In the genomic region with DNA sequence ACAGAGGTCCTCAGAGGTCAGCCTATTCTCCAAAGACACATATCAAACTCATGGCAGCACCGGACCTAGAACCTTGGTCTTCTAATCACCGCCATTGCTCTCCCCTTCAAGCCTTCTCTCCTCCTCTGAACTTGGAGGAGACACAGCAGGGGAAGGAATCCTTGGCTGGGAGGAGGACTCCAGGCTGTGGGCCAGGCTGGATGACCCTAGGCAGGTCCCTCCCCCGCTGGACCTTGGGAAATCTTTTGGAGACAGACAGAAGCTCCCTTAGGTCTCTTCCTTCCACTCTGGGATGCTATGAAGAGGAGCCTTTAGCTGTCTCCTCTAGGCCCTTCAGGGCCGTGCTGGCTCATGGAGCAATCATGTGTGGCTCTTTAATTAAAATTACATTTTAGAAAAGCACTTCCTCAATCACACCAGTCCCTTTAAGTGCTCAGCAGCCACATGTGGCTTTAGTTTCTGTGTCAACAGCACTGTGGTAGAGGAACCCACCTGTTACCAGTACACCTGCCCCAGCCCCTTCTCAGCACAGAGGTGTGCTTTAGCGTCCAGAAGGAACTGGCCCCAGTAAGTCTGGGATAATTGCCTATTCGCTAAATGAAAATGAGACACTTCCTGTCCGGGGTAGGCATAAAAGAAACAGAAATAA, we compare ENCODE assay signal across 12 cellular contexts.
DNase-seq lines count a peak whose midpoint lies in the region; ATAC-seq and TF ChIP-seq lines count a peak whose summit lies in the region.
"Had no signal": no experiment of that assay in that cellular context is flagged by ENCODE, and none has a peak within 500 bp of the region (broad histone marks: within the 10 kb centered on the region; RNA-seq: fewer than 3 reads in every experiment).

No MANE protein-coding gene starts in this region.

- no peaks in the 10 kb centered on the region for H4K20me1 ChIP-seq in osteoblast (ENCODE audit: insufficient read depth, low read length)

- H3K4me1 ChIP-seq in osteoblast (ENCODE audit: insufficient read depth, low read length) = no peaks in the 10 kb centered on the region
- peaks cover 16 to 52% (median 34%) of the 10 kb centered on the region in 4 donors for H3K4me1 ChIP-seq in esophagus muscularis mucosa
- H3K4me1 ChIP-seq: parathyroid adenoma had no signal

- no peak overlapping the region for H2AFZ ChIP-seq in osteoblast (ENCODE audit: low read length)
- H2AFZ ChIP-seq: parathyroid adenoma had no signal

- H3K36me3 ChIP-seq in osteoblast (ENCODE audit: insufficient read depth, low read length) (no peaks in the 10 kb centered on the region), esophagus muscularis mucosa (peaks cover 10 to 66% (median 36%) of the 10 kb centered on the region in 4 donors)

- ATAC-seq in GM21390 (IDR thresholded peaks at IDR 0.05; ENCODE audit: unreplicated experiment) (peak; percentile 45), left cardiac atrium (peak; percentile 25 to 55), HG03457 (IDR thresholded peaks at IDR 0.05; ENCODE audit: unreplicated experiment) (no peak)
- ATAC-seq: Panc1 had no signal

- no peaks in the 10 kb centered on the region for H3K79me2 ChIP-seq in osteoblast (ENCODE audit: insufficient read depth, low read length)
- H3K79me2 ChIP-seq: parathyroid adenoma had no signal

- no peak for TF ChIP-seq POLR2A in esophagus muscularis mucosa (IDR thresholded peaks at IDR 0.05; ENCODE audit: low read depth)

- H3K9me3 ChIP-seq in osteoblast (ENCODE audit: low read depth, low read length) (no peaks in the 10 kb centered on the region), esophagus muscularis mucosa (no peaks in the 10 kb centered on the region)

- 70% methylated on average over 7 of the region's 7 CpGs for WGBS in esophagus muscularis mucosa

- intact Hi-C loops in left cardiac atrium (cut with DNase I) (no loop called here), esophagus muscularis mucosa (cut with DNase I) (no loop called here)

- H3K27ac ChIP-seq in osteoblast (ENCODE audit: low read depth, low read length) (no peak overlapping the region), esophagus muscularis mucosa (replicated peaks in 1 of 4) (peak overlapping the region in 1 of 4 donors; percentile 36)
- H3K27ac ChIP-seq: parathyroid adenoma had no signal

- no peak for TF ChIP-seq EP300 in esophagus muscularis mucosa (IDR thresholded peaks at IDR 0.05)

- DNase-seq in GF-D8 (lab: John Stamatoyannopoulos, UW) = peak; percentile 9
- peak; percentile 18 for DNase-seq in NCI-H187 treated with DMSO at 0.1 percent for 48 hours (lab: John Stamatoyannopoulos, UW)
- DNase-seq in left cardiac atrium = no peak
- no peak for DNase-seq in osteoblast (ENCODE audit: insufficient read length, low spot score, missing footprints)
- no peak for DNase-seq in kidney tubule cell (ENCODE audit: low spot score)
- DNase-seq in esophagus muscularis mucosa (ENCODE audit: extremely low spot score) = no peak
- DNase-seq: effector CD8-positive, alpha-beta T cell; GOT3 had no signal

- no peak overlapping the region for H3K4me3 ChIP-seq in osteoblast (ENCODE audit: insufficient read depth, low read length)
- no peak overlapping the region for H3K4me3 ChIP-seq in esophagus muscularis mucosa

- H3K27me3 ChIP-seq in osteoblast (ENCODE audit: insufficient read depth, low read length) (no peaks in the 10 kb centered on the region), esophagus muscularis mucosa (no peaks in the 10 kb centered on the region)

- TF ChIP-seq CTCF in osteoblast (IDR thresholded peaks at IDR 0.05; ENCODE audit: extremely low read depth, low read depth, low read length) = no peak
- no peak for TF ChIP-seq CTCF in esophagus muscularis mucosa (IDR thresholded peaks at IDR 0.05)

- H3K4me2 ChIP-seq in osteoblast (ENCODE audit: insufficient read depth, low read length) = no peak overlapping the region

Comparison
In these comparisons a context has a peak if more than half of its experiments do, and no peak if none do; other contexts are left out.
1. DNase-seq: peak in GF-D8 (single experiment) and NCI-H187 treated with DMSO at 0.1 percent for 48 hours (single experiment); none in left cardiac atrium (single experiment), osteoblast (single experiment), kidney tubule cell (single experiment) and esophagus muscularis mucosa (single experiment).